In the genomic region with DNA sequence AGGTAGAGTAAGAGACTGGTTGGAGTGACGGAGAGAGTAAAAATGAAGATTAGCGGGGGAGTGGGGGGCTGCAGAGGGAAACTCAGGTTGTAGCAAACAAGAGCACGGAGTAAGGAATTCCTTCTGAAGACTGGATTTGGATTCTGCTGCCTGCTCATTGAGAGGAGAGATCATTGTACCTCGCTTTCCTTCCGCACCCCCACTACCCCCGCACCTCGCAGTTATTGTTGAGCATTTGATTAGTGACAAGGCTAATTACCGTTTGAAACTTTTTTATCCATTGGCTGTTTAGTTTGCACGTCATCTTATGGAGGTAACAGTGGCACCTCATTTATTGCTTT, we compare ENCODE assay signal across 8 cellular contexts. TPM values are rescaled to one million over a fixed set of nuclear protein-coding genes. Genes with fewer than 3 reads are reported as not detected.
DNase-seq lines count a peak whose midpoint lies in the region; ATAC-seq and TF ChIP-seq lines count a peak whose summit lies in the region.

No MANE protein-coding gene starts in this region.

- peaks cover 12% of the 10 kb centered on the region for H3K4me1 ChIP-seq in DOHH2 (ENCODE audit: control insufficient read depth, low read length)

- H3K27me3 Mint-ChIP-seq in effector memory CD8-positive, alpha-beta T cell, result no peaks in the 10 kb centered on the region
- H3K27me3 Mint-ChIP-seq in neural crest cell (ENCODE audit: low read depth), result peaks cover 2% of the 10 kb centered on the region

- H3K36me3 Mint-ChIP-seq in effector memory CD8-positive, alpha-beta T cell (ENCODE audit: insufficient read depth), result peaks cover 50% of the 10 kb centered on the region
- peaks cover 8% of the 10 kb centered on the region for H3K36me3 Mint-ChIP-seq in neural crest cell (ENCODE audit: low read depth)

- H3K4me2 ChIP-seq in DOHH2 (ENCODE audit: low read length), result peak overlapping the region; percentile 69

- H3K4me3 Mint-ChIP-seq in effector memory CD8-positive, alpha-beta T cell, result peak overlapping the region; percentile 96 to 100
- peak overlapping the region; percentile 100 for H3K4me3 Mint-ChIP-seq in neural crest cell

- H3K9me2 ChIP-seq in DOHH2 (replicated peaks; ENCODE audit: control insufficient read depth, low read length), result no peaks in the 10 kb centered on the region

- peaks cover 47% of the 10 kb centered on the region for H3K36me3 ChIP-seq in DOHH2 (ENCODE audit: control insufficient read depth, low read length)

- H3K4me3 ChIP-seq in DOHH2 (ENCODE audit: low read length), result peak overlapping the region; percentile 99

- 0 out of 2 replicates have a peak, but pooled peaks cover 4% of the 10 kb centered on the region for H4K20me1 ChIP-seq in DOHH2 (ENCODE audit: control insufficient read depth, insufficient read depth, low read depth, low read length)

- H3K9me3 Mint-ChIP-seq in effector memory CD8-positive, alpha-beta T cell, result no peaks in the 10 kb centered on the region
- no peaks in the 10 kb centered on the region for H3K9me3 Mint-ChIP-seq in neural crest cell

- peak overlapping the region; percentile 71 for H3K27ac ChIP-seq in DOHH2 (ENCODE audit: low read depth, low read length)

- H3K27ac Mint-ChIP-seq in effector memory CD8-positive, alpha-beta T cell, result peak overlapping the region; percentile 97 to 99
- peak overlapping the region; percentile 99 for H3K27ac Mint-ChIP-seq in neural crest cell (ENCODE audit: unreplicated experiment)

- H3K4me1 Mint-ChIP-seq in effector memory CD8-positive, alpha-beta T cell (ENCODE audit: low read depth in 2 of 2), result peaks cover 14 to 22% of the 10 kb centered on the region in 2 donors
- H3K4me1 Mint-ChIP-seq in neural crest cell, result peaks cover 16% of the 10 kb centered on the region

- peak; percentile 10 for DNase-seq in NOMO-1 treated with dmso at 0.1 percent for 144 hours (lab: John Stamatoyannopoulos, UW; ENCODE audit: unreplicated experiment)
- DNase-seq in effector memory CD8-positive, alpha-beta T cell, result peak in 2 of 3 experiments; percentile 8 to 15
- DNase-seq in neural crest cell (ENCODE audit: low read depth, low spot score), result no peak
- no peak for DNase-seq in COLO829 (ENCODE audit: low spot score)
- DNase-seq in SHP77 treated with DMSO at 0.1 percent for 48 hours (lab: John Stamatoyannopoulos, UW), result no peak

- no peaks in the 10 kb centered on the region for H3K27me3 ChIP-seq in DOHH2 (ENCODE audit: control insufficient read depth, low read length)

- no peaks in the 10 kb centered on the region for H3F3A ChIP-seq in DOHH2 (ENCODE audit: control insufficient read depth, insufficient read depth)

- peak; percentile 10 for ATAC-seq in effector memory CD8-positive, alpha-beta T cell (replicated peaks)
- ATAC-seq in HG02981 (IDR thresholded peaks at IDR 0.05; ENCODE audit: unreplicated experiment) (no peak), HG02642 (IDR thresholded peaks at IDR 0.05; ENCODE audit: poor library complexity, unreplicated experiment) (no peak)

- no peaks in the 10 kb centered on the region for H3K9me3 ChIP-seq in DOHH2 (ENCODE audit: control insufficient read depth, insufficient read depth, low read length)

- TF ChIP-seq CTCF in DOHH2 (IDR thresholded peaks at IDR 0.05; ENCODE audit: low read depth, low read length, poor library complexity, severe bottlenecking), result no peak
- no peak for TF ChIP-seq CTCF in neural crest cell (conservative IDR thresholded peaks at IDR 0.05)

- H3K79me2 ChIP-seq in DOHH2 (ENCODE audit: control insufficient read depth, low read length), result peaks cover 50% of the 10 kb centered on the region

RNA-seq across cellular contexts. Expression of a gene that starts 0.5 kb away (rescaled TPM):
- 85.9 and 86.6 TPM in 2 replicates for total RNA-seq in neural crest cell

RNA-seq across cellular contexts. Expression of a gene that starts 28.1 kb away (rescaled TPM):
- total RNA-seq in neural crest cell, result 96.2 and 101 TPM in 2 replicates

RNA-seq across cellular contexts. Expression of a gene that starts 39.4 kb away (rescaled TPM):
- total RNA-seq in neural crest cell, result 3.7 and 5.0 TPM in 2 replicates

RNA-seq across cellular contexts. Expression of a gene that starts 42.2 kb away (rescaled TPM):
- 40.8 and 43.6 TPM in 2 replicates for total RNA-seq in neural crest cell

RNA-seq across cellular contexts. Expression of a gene that starts 49.2 kb away (rescaled TPM):
- 15.0 and 16.1 TPM in 2 replicates for total RNA-seq in neural crest cell

Comparison
In these comparisons a context has a peak if more than half of its experiments do, and no peak if none do; other contexts are left out.
1. DNase-seq: peak in NOMO-1 treated with dmso at 0.1 percent for 144 hours (single experiment) and effector memory CD8-positive, alpha-beta T cell (2 of 3); none in neural crest cell (single experiment), COLO829 (single experiment) and SHP77 treated with DMSO at 0.1 percent for 48 hours (single experiment).